ENCODE assay signal across 8 cellular contexts in the genomic region with DNA sequence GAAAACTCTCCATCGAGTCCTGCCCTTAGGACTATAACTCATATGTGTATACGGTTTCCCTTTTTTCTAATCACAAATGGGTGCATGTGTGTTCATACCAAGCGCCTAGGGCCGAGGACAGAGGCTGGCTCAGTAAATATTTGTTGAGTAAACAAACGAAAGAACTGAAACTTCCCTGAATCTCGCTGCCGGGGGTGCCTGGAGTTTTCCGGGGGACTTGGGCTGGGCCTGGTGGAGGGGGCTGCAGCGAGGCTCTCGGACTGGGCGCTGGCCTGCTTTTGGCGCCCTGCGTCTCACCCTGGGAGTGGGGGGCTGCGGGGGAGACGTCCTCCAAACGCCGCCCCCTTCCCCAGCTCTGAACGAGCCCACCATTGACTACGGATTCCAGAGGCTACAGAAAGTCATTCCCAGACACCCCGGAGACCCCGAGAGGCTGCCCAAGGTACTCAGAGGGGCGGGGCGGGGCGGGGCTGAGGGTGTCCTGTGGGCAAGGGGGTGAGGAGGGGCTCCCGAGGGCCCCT. TPM values are rescaled to one million over a fixed set of nuclear protein-coding genes. Genes with fewer than 3 reads are reported as not detected.
DNase-seq lines count a peak whose midpoint lies in the region; ATAC-seq and TF ChIP-seq lines count a peak whose summit lies in the region.

No MANE protein-coding gene starts in this region.

- H3K27me3 ChIP-seq in GM23338 (ENCODE audit: insufficient read depth) (peaks cover 89% of the 10 kb centered on the region), RWPE2 (ENCODE audit: insufficient read depth, poor library complexity, severe bottlenecking) (peaks cover 21% of the 10 kb centered on the region), skeletal muscle satellite cell (ENCODE audit: control insufficient read depth, insufficient read depth, low read length) (peaks cover 91% of the 10 kb centered on the region)

- peak overlapping the region; percentile 65 for H3K4me3 Mint-ChIP-seq in GM23338

- H3K79me2 ChIP-seq in GM23338 (replicated peaks; ENCODE audit: insufficient read depth): no peaks in the 10 kb centered on the region

- peaks cover 33% of the 10 kb centered on the region for H3K4me1 Mint-ChIP-seq in GM23338

- no peaks in the 10 kb centered on the region for H3K9me3 Mint-ChIP-seq in GM23338

- H3K27ac Mint-ChIP-seq in GM23338: no peak overlapping the region

- in situ Hi-C loops in GM13977 (cut with MboI; ENCODE audit: low pct_unique_long_range_greater_than_20kb, low sequenced_read_pairs, unreplicated experiment): no loop called here

- H3K4me1 ChIP-seq in GM23338 (ENCODE audit: insufficient read depth) (peaks cover 29% of the 10 kb centered on the region), RWPE2 (ENCODE audit: insufficient read depth, poor library complexity, severe bottlenecking) (no peaks in the 10 kb centered on the region), skeletal muscle satellite cell (ENCODE audit: control insufficient read depth, insufficient read depth, low read length) (peaks cover 9% of the 10 kb centered on the region)

- peak overlapping the region; percentile 84 for H3K4me2 ChIP-seq in GM23338
- peak overlapping the region; percentile 80 for H3K4me2 ChIP-seq in skeletal muscle satellite cell (ENCODE audit: low read length)

- no peaks in the 10 kb centered on the region for H3K36me3 ChIP-seq in GM23338 (ENCODE audit: insufficient read depth)
- H3K36me3 ChIP-seq in RWPE2 (ENCODE audit: low read depth): no peaks in the 10 kb centered on the region
- H3K36me3 ChIP-seq in skeletal muscle satellite cell (ENCODE audit: insufficient read depth, low read length): no peaks in the 10 kb centered on the region

- H3K4me3 ChIP-seq in GM23338: peak overlapping the region; percentile 62
- H3K4me3 ChIP-seq in RWPE2 (ENCODE audit: severe bottlenecking): peak overlapping the region; percentile 42
- H3K4me3 ChIP-seq in foreskin fibroblast (ENCODE audit: low read depth in 1 of 2, low read length in 2 of 2): peak overlapping the region; percentile 35 to 37
- peak overlapping the region; percentile 49 for H3K4me3 ChIP-seq in skeletal muscle satellite cell (ENCODE audit: low read length)

- ATAC-seq in GM23338: no peak
- ATAC-seq in RWPE2 (ENCODE audit: low read depth): no peak
- ATAC-seq in GM18867 (IDR thresholded peaks at IDR 0.05; ENCODE audit: unreplicated experiment): no peak
- ATAC-seq in HG03469 (IDR thresholded peaks at IDR 0.05; ENCODE audit: unreplicated experiment): no peak

- no peak overlapping the region for H3K27ac ChIP-seq in GM23338 (ENCODE audit: low read depth)
- no peak overlapping the region for H3K27ac ChIP-seq in RWPE2 (ENCODE audit: poor library complexity, severe bottlenecking)

- H3K9me2 ChIP-seq in GM23338 (ENCODE audit: insufficient read depth): no peaks in the 10 kb centered on the region

- H3K9me3 ChIP-seq in RWPE2 (ENCODE audit: severe bottlenecking): no peaks in the 10 kb centered on the region
- no peaks in the 10 kb centered on the region for H3K9me3 ChIP-seq in skeletal muscle satellite cell (replicated peaks; ENCODE audit: low read length)

- no peaks in the 10 kb centered on the region; the same call in 2 of the 3 replicates for H3K36me3 Mint-ChIP-seq in GM23338 (ENCODE audit: low read depth)

- peaks cover 71% of the 10 kb centered on the region for H3K27me3 Mint-ChIP-seq in GM23338 (ENCODE audit: insufficient read depth, low read depth, poor library complexity)

- peaks cover 4% of the 10 kb centered on the region; the same call in 1 of the 2 replicates for H4K20me1 ChIP-seq in GM23338 (replicated peaks; ENCODE audit: insufficient read depth)

- H3F3A ChIP-seq in GM23338 (replicated peaks; ENCODE audit: low read depth): no peaks in the 10 kb centered on the region; the same call in 1 of the 2 replicates

- H3K9ac ChIP-seq in skeletal muscle satellite cell (ENCODE audit: low read depth, low read length): no peak overlapping the region

- TF ChIP-seq CTCF in GM23338 (conservative IDR thresholded peaks at IDR 0.05; ENCODE audit: low read depth in 2 of 2) (no peak), RWPE2 (IDR thresholded peaks at IDR 0.05; ENCODE audit: poor library complexity, severe bottlenecking) (no peak), foreskin fibroblast (IDR thresholded peaks at IDR 0.05; ENCODE audit: low read depth, low read length) (no peak), GM13977 (IDR thresholded peaks at IDR 0.05; ENCODE audit: extremely low read depth, insufficient read depth, missing control alignments) (no peak)

- peak overlapping the region; percentile 32; the same call in 1 of the 2 replicates for H2AFZ ChIP-seq in GM23338

- DNase-seq in GM23338 (ENCODE audit: low spot score): no peak
- DNase-seq in RWPE2 (ENCODE audit: low spot score): no peak
- DNase-seq in foreskin fibroblast: no peak
- no peak for DNase-seq in GM13977 (ENCODE audit: low spot score)
- no peak for DNase-seq in NOMO-1 treated with dmso at 0.1 percent for 144 hours (lab: John Stamatoyannopoulos, UW; ENCODE audit: unreplicated experiment)

TF ChIP-seq in GM23338, 12 proteins besides CTCF, POLR2A, EP300 and RAD21:
- TF ChIP-seq EZH2 (IDR thresholded peaks at IDR 0.05; ENCODE audit: low read depth, unreplicated experiment) (peak; percentile 90), JUNB (IDR thresholded peaks at IDR 0.05; ENCODE audit: unreplicated experiment) (no peak)
- TF ChIP-seq, protein P1, sequence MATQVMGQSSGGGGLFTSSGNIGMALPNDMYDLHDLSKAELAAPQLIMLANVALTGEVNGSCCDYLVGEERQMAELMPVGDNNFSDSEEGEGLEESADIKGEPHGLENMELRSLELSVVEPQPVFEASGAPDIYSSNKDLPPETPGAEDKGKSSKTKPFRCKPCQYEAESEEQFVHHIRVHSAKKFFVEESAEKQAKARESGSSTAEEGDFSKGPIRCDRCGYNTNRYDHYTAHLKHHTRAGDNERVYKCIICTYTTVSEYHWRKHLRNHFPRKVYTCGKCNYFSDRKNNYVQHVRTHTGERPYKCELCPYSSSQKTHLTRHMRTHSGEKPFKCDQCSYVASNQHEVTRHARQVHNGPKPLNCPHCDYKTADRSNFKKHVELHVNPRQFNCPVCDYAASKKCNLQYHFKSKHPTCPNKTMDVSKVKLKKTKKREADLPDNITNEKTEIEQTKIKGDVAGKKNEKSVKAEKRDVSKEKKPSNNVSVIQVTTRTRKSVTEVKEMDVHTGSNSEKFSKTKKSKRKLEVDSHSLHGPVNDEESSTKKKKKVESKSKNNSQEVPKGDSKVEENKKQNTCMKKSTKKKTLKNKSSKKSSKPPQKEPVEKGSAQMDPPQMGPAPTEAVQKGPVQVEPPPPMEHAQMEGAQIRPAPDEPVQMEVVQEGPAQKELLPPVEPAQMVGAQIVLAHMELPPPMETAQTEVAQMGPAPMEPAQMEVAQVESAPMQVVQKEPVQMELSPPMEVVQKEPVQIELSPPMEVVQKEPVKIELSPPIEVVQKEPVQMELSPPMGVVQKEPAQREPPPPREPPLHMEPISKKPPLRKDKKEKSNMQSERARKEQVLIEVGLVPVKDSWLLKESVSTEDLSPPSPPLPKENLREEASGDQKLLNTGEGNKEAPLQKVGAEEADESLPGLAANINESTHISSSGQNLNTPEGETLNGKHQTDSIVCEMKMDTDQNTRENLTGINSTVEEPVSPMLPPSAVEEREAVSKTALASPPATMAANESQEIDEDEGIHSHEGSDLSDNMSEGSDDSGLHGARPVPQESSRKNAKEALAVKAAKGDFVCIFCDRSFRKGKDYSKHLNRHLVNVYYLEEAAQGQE (IDR thresholded peaks at IDR 0.05; ENCODE audit: unreplicated experiment): no peak

RNA-seq across cellular contexts. Expression of a gene that starts 49.0 kb away (rescaled TPM):
- total RNA-seq in GM23338 (2014; rRNA removed; shearing (Covaris generic)): 21.5 and 29.3 TPM in 2 replicates
- polyA plus RNA-seq in GM23338 (2016; fragmentation: Nextera tagmentation; extraction: Ambion mirVana): 15.3 and 17.0 TPM in 2 replicates
- total RNA-seq in skeletal muscle satellite cell (2012; rRNA removed): under 0.01 and 0.22 TPM in 2 replicates

RNA-seq across cellular contexts. Expression of a gene that starts 58.8 kb away (rescaled TPM):
- total RNA-seq in GM23338 (2014; rRNA removed; shearing (Covaris generic)): 0.50 and 0.66 TPM in 2 replicates
- polyA plus RNA-seq in GM23338 (2016; fragmentation: Nextera tagmentation; extraction: Ambion mirVana): 1.4 and 1.6 TPM in 2 replicates
- not detected in 2 replicates for total RNA-seq in skeletal muscle satellite cell (2012; rRNA removed)
